1 cellular context compared by ENCODE assay signal in genomic region chr22:42913874-42914510, GRCh38.
A peak's percentile ranks its signal among the peaks of the same experiment; 100 is the strongest.
TF ChIP-seq lines count a peak whose summit lies in the region.

No MANE protein-coding gene starts in this region.

TF ChIP-seq in HepG2, 621 proteins besides CTCF, POLR2A, EP300 and RAD21 (continued from another document and continues in another):
- TF ChIP-seq FOXP4 (CRISPR knock-in tag; IDR thresholded peaks at IDR 0.05) (peak; percentile 93), SMAD9 (CRISPR knock-in tag; IDR thresholded peaks at IDR 0.05) (no peak), PAX8 (CRISPR knock-in tag; IDR thresholded peaks at IDR 0.05; ENCODE audit: borderline replicate concordance) (no peak), ZSCAN22 (CRISPR knock-in tag; IDR thresholded peaks at IDR 0.05) (no peak), NFRKB (IDR thresholded peaks at IDR 0.05) (no peak), ZNF296 (CRISPR knock-in tag; conservative IDR thresholded peaks at IDR 0.05) (no peak), HDAC2 (CRISPR knock-in tag; IDR thresholded peaks at IDR 0.05) (peak; percentile 98), ZNF891 (CRISPR knock-in tag; IDR thresholded peaks at IDR 0.05) (no peak), SNAPC5 (CRISPR knock-in tag; IDR thresholded peaks at IDR 0.05; ENCODE audit: borderline replicate concordance) (no peak), ZFP91 (CRISPR knock-in tag; IDR thresholded peaks at IDR 0.05; ENCODE audit: borderline replicate concordance) (no peak; the same call in 1 of the 2 replicates), ZNF576 (CRISPR knock-in tag; IDR thresholded peaks at IDR 0.05) (no peak), MBD4 (IDR thresholded peaks at IDR 0.05; ENCODE audit: borderline replicate concordance, low read length) (no peak; the same call in 1 of the 2 replicates), ZNF331 (CRISPR knock-in tag; IDR thresholded peaks at IDR 0.05) (peak; percentile 83), ZNF569 (CRISPR knock-in tag; IDR thresholded peaks at IDR 0.05; ENCODE audit: borderline replicate concordance) (no peak), E2F5 (CRISPR knock-in tag; conservative IDR thresholded peaks at IDR 0.05) (no peak), NCOR1 (IDR thresholded peaks at IDR 0.05; ENCODE audit: borderline replicate concordance, low read length) (peak; percentile 91), SALL1 (CRISPR knock-in tag; IDR thresholded peaks at IDR 0.05) (peak; percentile 91), IKZF5 (CRISPR knock-in tag; IDR thresholded peaks at IDR 0.05) (peak; percentile 87), ZNF562 (CRISPR knock-in tag; IDR thresholded peaks at IDR 0.05; ENCODE audit: borderline replicate concordance) (no peak), HDAC1 (CRISPR knock-in tag; IDR thresholded peaks at IDR 0.05) (peak; percentile 89), ZNF749 (CRISPR knock-in tag; IDR thresholded peaks at IDR 0.05; ENCODE audit: borderline replicate concordance) (no peak), ZNF639 (CRISPR knock-in tag; conservative IDR thresholded peaks at IDR 0.05) (no peak), SKI (IDR thresholded peaks at IDR 0.05; ENCODE audit: partially characterized antibody) (peak; percentile 51), ZNF20 (CRISPR knock-in tag; IDR thresholded peaks at IDR 0.05) (no peak), TCF7L2 (IDR thresholded peaks at IDR 0.05; ENCODE audit: low read depth, low read length) (peak; percentile 86; the same call in 1 of the 2 replicates), SMARCC2 (IDR thresholded peaks at IDR 0.05) (no peak), ZNF10 (CRISPR knock-in tag; IDR thresholded peaks at IDR 0.05; ENCODE audit: borderline replicate concordance, low read depth) (no peak), ZSCAN29 (CRISPR knock-in tag; conservative IDR thresholded peaks at IDR 0.05) (no peak), ZNF574 (CRISPR knock-in tag; IDR thresholded peaks at IDR 0.05) (peak; percentile 65), MED8 (CRISPR knock-in tag; IDR thresholded peaks at IDR 0.05; ENCODE audit: insufficient replicate concordance) (no peak), ADNP (CRISPR knock-in tag; IDR thresholded peaks at IDR 0.05) (no peak), PREB (CRISPR knock-in tag; IDR thresholded peaks at IDR 0.05) (no peak), MIER3 (CRISPR knock-in tag; IDR thresholded peaks at IDR 0.05; ENCODE audit: borderline replicate concordance) (peak; percentile 69; the same call in 1 of the 2 replicates), ZNF7 (CRISPR knock-in tag; IDR thresholded peaks at IDR 0.05) (no peak), POLR2AphosphoS5 (IDR thresholded peaks at IDR 0.05; ENCODE audit: low read depth, low read length) (no peak), CSRNP2 (CRISPR knock-in tag; conservative IDR thresholded peaks at IDR 0.05; ENCODE audit: low read depth) (no peak), NFYC (CRISPR knock-in tag; IDR thresholded peaks at IDR 0.05) (no peak), ZNF318 (CRISPR knock-in tag; IDR thresholded peaks at IDR 0.05) (no peak), ZFP41 (CRISPR knock-in tag; IDR thresholded peaks at IDR 0.05; ENCODE audit: borderline replicate concordance) (no peak)
